ENCODE assay signal across 10 cellular contexts in genomic region chr4:163107754-163108153, GRCh38. TPM values are rescaled to one million over a fixed set of nuclear protein-coding genes. Genes with fewer than 3 reads are reported as not detected.
DNase-seq lines count a peak whose midpoint lies in the region; ATAC-seq and TF ChIP-seq lines count a peak whose summit lies in the region.
"Had no signal": no experiment of that assay in that cellular context is flagged by ENCODE, and none has a peak within 500 bp of the region (broad histone marks: within the 10 kb centered on the region; RNA-seq: fewer than 3 reads in every experiment).

No MANE protein-coding gene starts in this region.

- H3K27ac ChIP-seq in cardiac muscle cell (no peak overlapping the region), upper lobe of right lung (no peak overlapping the region)

- no peaks in the 10 kb centered on the region for H3K9me3 Mint-ChIP-seq in activated T-cell treated with anti-CD3 and anti-CD28 coated beads, Interleukin-2, amount 50 U/mL, for 4 hours
- H3K9me3 Mint-ChIP-seq: CD4-positive, alpha-beta memory T cell; WTC11 had no signal

- DNase-seq in cardiac muscle cell (ENCODE audit: low read depth in 1 of 2, low spot score in 1 of 2) (peak in 1 of 2 donors; percentile 33), Right ventricle myocardium inferior (ENCODE audit: missing footprints) (no peak), KBM-7 (peak; percentile 29), choroid plexus epithelial cell (ENCODE audit: low read depth) (peak; percentile 53), upper lobe of right lung (no peak), NCI-H510A (lab: John Stamatoyannopoulos, UW) (no peak), Ammon's horn (ENCODE audit: low spot score) (no peak)
- no peak for DNase-seq in activated T-cell treated with anti-CD3 and anti-CD28 coated beads, Interleukin-2, amount 50 U/mL, for 4 hours
- DNase-seq: CD4-positive, alpha-beta memory T cell had no signal

- intact Hi-C loops in Right ventricle myocardium inferior (cut with DNase I) = no loop called here
- intact Hi-C loops in upper lobe of right lung (cut with DNase I) = no loop called here

- ATAC-seq in Right ventricle myocardium inferior = no peak
- no peak for ATAC-seq in upper lobe of right lung
- no peak for ATAC-seq in activated T-cell treated with anti-CD3 and anti-CD28 coated beads, Interleukin-2, amount 50 U/mL, for 4 hours
- ATAC-seq: WTC11 had no signal

- H3K27me3 ChIP-seq in cardiac muscle cell = no peaks in the 10 kb centered on the region
- no peaks in the 10 kb centered on the region for H3K27me3 ChIP-seq in upper lobe of right lung

- in situ Hi-C loops in KBM-7 (cut with MboI; ENCODE audit: low pct_unique_long_range_greater_than_20kb, low sequenced_read_pairs) = no loop called here

- TF ChIP-seq CTCF in cardiac muscle cell (IDR thresholded peaks at IDR 0.05; ENCODE audit: low read depth, low read length) (peak; percentile 23), choroid plexus epithelial cell (conservative IDR thresholded peaks at IDR 0.05; ENCODE audit: low read depth, low read length) (peak; percentile 42), upper lobe of right lung (IDR thresholded peaks at IDR 0.05) (peak; percentile 35)

- no peak overlapping the region for H3K4me3 ChIP-seq in cardiac muscle cell
- H3K4me3 ChIP-seq in choroid plexus epithelial cell (ENCODE audit: low read depth, low read length) = no peak overlapping the region
- H3K4me3 ChIP-seq in upper lobe of right lung = no peak overlapping the region

- H3K4me3 Mint-ChIP-seq in activated T-cell treated with anti-CD3 and anti-CD28 coated beads, Interleukin-2, amount 50 U/mL, for 4 hours = no peak overlapping the region
- H3K4me3 Mint-ChIP-seq: CD4-positive, alpha-beta memory T cell; WTC11 had no signal

- H3K36me3 ChIP-seq in cardiac muscle cell = no peaks in the 10 kb centered on the region
- no peaks in the 10 kb centered on the region for H3K36me3 ChIP-seq in upper lobe of right lung

- H3K9me3 ChIP-seq in cardiac muscle cell (ENCODE audit: low read depth) (no peaks in the 10 kb centered on the region), upper lobe of right lung (no peaks in the 10 kb centered on the region)

- H3K36me3 Mint-ChIP-seq in activated T-cell treated with anti-CD3 and anti-CD28 coated beads, Interleukin-2, amount 50 U/mL, for 4 hours (ENCODE audit: insufficient read depth) = peaks cover 8% of the 10 kb centered on the region

- no peaks in the 10 kb centered on the region for H3K27me3 Mint-ChIP-seq in activated T-cell treated with anti-CD3 and anti-CD28 coated beads, Interleukin-2, amount 50 U/mL, for 4 hours (ENCODE audit: low read depth)
- H3K27me3 Mint-ChIP-seq: CD4-positive, alpha-beta memory T cell had no signal

- peaks cover 3% of the 10 kb centered on the region for H3K4me1 Mint-ChIP-seq in activated T-cell treated with anti-CD3 and anti-CD28 coated beads, Interleukin-2, amount 50 U/mL, for 4 hours (ENCODE audit: low read depth)

- H3K4me1 ChIP-seq in cardiac muscle cell (ENCODE audit: low read depth) = no peaks in the 10 kb centered on the region
- H3K4me1 ChIP-seq in upper lobe of right lung = no peaks in the 10 kb centered on the region

RNA-seq across cellular contexts. Expression of gene NAF1, which starts 58.9 kb away (rescaled TPM):
- total RNA-seq in cardiac muscle cell = 20.5 and 31.6 TPM in 2 replicates
- polyA plus RNA-seq in cardiac muscle cell = 9.1 TPM in 2 replicates
- 10.6 TPM for total RNA-seq in Right ventricle myocardium inferior
- total RNA-seq in upper lobe of right lung = 23.2 TPM
- 10 to 100 TPM; 48.6 to 54.1 (median 49.2) TPM for total RNA-seq in activated T-cell treated with anti-CD3 and anti-CD28 coated beads, Interleukin-2, amount 50 U/mL, for 4 hours

Comparison
In these comparisons a context has a peak if more than half of its experiments do, and no peak if none do; other contexts are left out.
1. DNase-seq: peak in KBM-7 (single experiment) and choroid plexus epithelial cell (single experiment); none in Right ventricle myocardium inferior (single experiment), upper lobe of right lung (single experiment), NCI-H510A (single experiment), Ammon's horn (single experiment) and activated T-cell treated with anti-CD3 and anti-CD28 coated beads, Interleukin-2, amount 50 U/mL, for 4 hours (single experiment).
2. Peak in every context shown above with its lines, with median percentiles within 50 percentile points of each other: CTCF ChIP-seq.